ENCODE assay signal across 8 cellular contexts in genomic region chr17:19766421-19767270, GRCh38. TPM values are rescaled to one million over a fixed set of nuclear protein-coding genes. Genes with fewer than 3 reads are reported as not detected.
DNase-seq lines count a peak whose midpoint lies in the region; ATAC-seq lines count a peak whose summit lies in the region.

No MANE protein-coding gene starts in this region.

- H3K9me3 Mint-ChIP-seq in activated CD4-positive, alpha-beta memory T cell treated with anti-CD3 and anti-CD28 coated beads for 36 hours, result no peaks in the 10 kb centered on the region
- no peaks in the 10 kb centered on the region for H3K9me3 Mint-ChIP-seq in memory B cell

- CTCF ChIA-PET in activated CD4-positive, alpha-beta memory T cell treated with anti-CD3 and anti-CD28 coated beads for 36 hours (lab: Charles Lee), result interaction anchor here (0.6 to 11.7 kb wide), 39 partner anchors 9 to 486 kb away, joined by 3 to 233 read pairs (median 3); partner anchors contain the start of genes ALDH3A2, B9D1 and MAPK7

- POLR2A ChIA-PET in activated CD4-positive, alpha-beta memory T cell treated with anti-CD3 and anti-CD28 coated beads for 36 hours (lab: Charles Lee), result interaction anchor here (1.0 kb wide), 1 partner anchor 118 kb away, joined by 3 read pairs; the partner anchor contains the start of gene ALDH3A2

- peaks cover 46% of the 10 kb centered on the region for H3K4me1 Mint-ChIP-seq in activated CD4-positive, alpha-beta memory T cell treated with anti-CD3 and anti-CD28 coated beads for 36 hours (ENCODE audit: low read depth)
- peaks cover 4% of the 10 kb centered on the region for H3K4me1 Mint-ChIP-seq in memory B cell

- ATAC-seq in HG02763 (IDR thresholded peaks at IDR 0.05; ENCODE audit: unreplicated experiment), result peak; percentile 44
- peak; percentile 90 for ATAC-seq in memory B cell (ENCODE audit: low read depth)
- no peak for ATAC-seq in HG02970 (IDR thresholded peaks at IDR 0.05; ENCODE audit: low FRiP score, unreplicated experiment)

- peak overlapping the region; percentile 5 for H3K27ac Mint-ChIP-seq in activated CD4-positive, alpha-beta memory T cell treated with anti-CD3 and anti-CD28 coated beads for 36 hours
- no peak overlapping the region for H3K27ac Mint-ChIP-seq in memory B cell

- intact Hi-C loops in activated CD4-positive, alpha-beta memory T cell treated with anti-CD3 and anti-CD28 coated beads for 36 hours (cut with micrococcal nuclease), result loop anchor here (1.0 to 5.0 kb wide), 3 partner anchors 118 to 404 kb away; partner anchors contain the start of genes ALDH3A2 and B9D1

- no peaks in the 10 kb centered on the region for H3K36me3 Mint-ChIP-seq in activated CD4-positive, alpha-beta memory T cell treated with anti-CD3 and anti-CD28 coated beads for 36 hours
- no peaks in the 10 kb centered on the region for H3K36me3 Mint-ChIP-seq in memory B cell

- no peak overlapping the region for H3K4me3 Mint-ChIP-seq in activated CD4-positive, alpha-beta memory T cell treated with anti-CD3 and anti-CD28 coated beads for 36 hours
- H3K4me3 Mint-ChIP-seq in memory B cell, result no peak overlapping the region

- DNase-seq in EL (peak; percentile 63), NCI-H524 treated with DMSO at 0.1 percent for 48 hours (lab: John Stamatoyannopoulos, UW) (peak; percentile 26), ecto neural progenitor cell (ENCODE audit: low spot score) (peak; percentile 92), memory B cell (ENCODE audit: low spot score in 2 of 2) (peak; percentile 78 to 91)
- DNase-seq in activated CD4-positive, alpha-beta memory T cell treated with anti-CD3 and anti-CD28 coated beads for 36 hours, result peak; percentile 86
- peak; percentile 45 to 57 for DNase-seq in stimulated activated CD8-positive, alpha-beta memory T cell treated with anti-CD3 and anti-CD28 coated beads, Interleukin-2, amount 100 ng/mL, for 1 hour (ENCODE audit: low read depth in 2 of 2)

- H3K27me3 Mint-ChIP-seq in activated CD4-positive, alpha-beta memory T cell treated with anti-CD3 and anti-CD28 coated beads for 36 hours, result no peaks in the 10 kb centered on the region
- peaks cover 2% of the 10 kb centered on the region for H3K27me3 Mint-ChIP-seq in memory B cell

RNA-seq across cellular contexts. Expression of gene ALDH3A1, which starts 18.5 kb away (rescaled TPM):
- total RNA-seq in activated CD4-positive, alpha-beta memory T cell treated with anti-CD3 and anti-CD28 coated beads for 36 hours, result under 1 TPM in 1 of 2 experiments, not detected in 1; 0.14 TPM

RNA-seq across cellular contexts. Expression of gene SLC47A2, which starts 50.3 kb away (rescaled TPM):
- total RNA-seq in activated CD4-positive, alpha-beta memory T cell treated with anti-CD3 and anti-CD28 coated beads for 36 hours, result not detected

Comparison
In these comparisons a context has a peak if more than half of its experiments do, and no peak if none do; other contexts are left out.
1. DNase-seq: peak in every context shown above with its lines; median percentile 92 in ecto neural progenitor cell; 86 in activated CD4-positive, alpha-beta memory T cell treated with anti-CD3 and anti-CD28 coated beads for 36 hours; 84 in memory B cell; 63 in EL; 51 in stimulated activated CD8-positive, alpha-beta memory T cell treated with anti-CD3 and anti-CD28 coated beads, Interleukin-2, amount 100 ng/mL, for 1 hour; 26 in NCI-H524 treated with DMSO at 0.1 percent for 48 hours.